21 cellular contexts compared by ENCODE assay signal in genomic region chr14:67418368-67419174, GRCh38. TPM values are rescaled to one million over a fixed set of nuclear protein-coding genes. Genes with fewer than 3 reads are reported as not detected.
DNase-seq lines count a peak whose midpoint lies in the region; ATAC-seq and TF ChIP-seq lines count a peak whose summit lies in the region.
"Had no signal": no experiment of that assay in that cellular context is flagged by ENCODE, and none has a peak within 500 bp of the region (broad histone marks: within the 10 kb centered on the region; RNA-seq: fewer than 3 reads in every experiment).

No MANE protein-coding gene starts in this region.

- no peaks in the 10 kb centered on the region for H3K27me3 ChIP-seq in neuronal stem cell (ENCODE audit: control insufficient read depth in 3 of 3, insufficient read depth in 3 of 3, low read depth in 1 of 3, low read length in 3 of 3)

- H3K36me3 Mint-ChIP-seq in stimulated activated naive B cell treated with anti-CD40 and anti-IgM and Interleukin-4, amounts not matched to agents 10 μg/mL and 1 μg/mL and 100 μg/mL, for 72 hours: no peaks in the 10 kb centered on the region
- H3K36me3 Mint-ChIP-seq: activated naive CD8-positive, alpha-beta T cell; CD4-positive, CD25-positive, alpha-beta regulatory T cell; memory B cell had no signal

- H3K36me3 ChIP-seq in neuronal stem cell (replicated peaks in 1 of 2; ENCODE audit: control insufficient read depth in 2 of 2, insufficient read depth in 2 of 2, low read length in 2 of 2): no peaks in the 10 kb centered on the region
- H3K36me3 ChIP-seq: esophagus muscularis mucosa had no signal

- no peak for TF ChIP-seq CTCF in epithelial cell of esophagus (IDR thresholded peaks at IDR 0.05; ENCODE audit: insufficient read depth, low read depth, low read length, missing control alignments)

- H3K4me1 ChIP-seq in neuronal stem cell (ENCODE audit: control insufficient read depth in 2 of 2, insufficient read depth in 1 of 2, low read depth in 1 of 2, low read length in 2 of 2): no peaks in the 10 kb centered on the region
- H3K4me1 ChIP-seq: esophagus muscularis mucosa had no signal

- no peak overlapping the region for H4K8ac ChIP-seq in neuronal stem cell (ENCODE audit: low read depth, low read length)

- H2AFZ ChIP-seq in neuronal stem cell (ENCODE audit: low read length): no peak overlapping the region

- H3K27me3 Mint-ChIP-seq in stimulated activated naive B cell treated with anti-CD40 and anti-IgM and Interleukin-4, amounts not matched to agents 10 μg/mL and 1 μg/mL and 100 μg/mL, for 72 hours: peaks cover 5 to 11% of the 10 kb centered on the region in 2 donors

- no peak overlapping the region for H2BK12ac ChIP-seq in neuronal stem cell (ENCODE audit: low read length)

- DNase-seq in DMS53 (lab: John Stamatoyannopoulos, UW) (peak; percentile 7), DMS53 treated with DMSO at 0.1 percent for 48 hours (lab: John Stamatoyannopoulos, UW; ENCODE audit: unreplicated experiment) (no peak), RKO (ENCODE audit: low spot score) (peak; percentile 46), epithelial cell of esophagus (ENCODE audit: low read depth) (peak; percentile 92), NCI-H1930 (lab: John Stamatoyannopoulos, UW) (no peak), neuronal stem cell (ENCODE audit: low spot score) (no peak)
- DNase-seq in stimulated activated naive B cell treated with anti-CD40 and anti-IgM and Interleukin-4, amounts not matched to agents 10 μg/mL and 1 μg/mL and 100 μg/mL, for 72 hours: no peak
- DNase-seq: activated CD4-positive, CD25-positive, alpha-beta regulatory T cell treated with anti-CD3 and anti-CD28 coated beads, Interleukin-2, amount 50 U/mL, for 72 hours; activated CD8-positive, alpha-beta memory T cell treated with anti-CD3 and anti-CD28 coated beads, Interleukin-2, amount 50 U/mL, for 4 hours; CD4-positive, CD25-positive, alpha-beta regulatory T cell; GF-D8; KBM-7; NCI-H1436; NK-92 treated with Interleukin-12 subunit alpha and Interleukin-12 subunit beta, amount 100 ng/mL, for 24 hours; occipital lobe had no signal

- no peak overlapping the region for H2BK5ac ChIP-seq in neuronal stem cell (ENCODE audit: low read length)

- no peak overlapping the region for H3K4me3 Mint-ChIP-seq in stimulated activated naive B cell treated with anti-CD40 and anti-IgM and Interleukin-4, amounts not matched to agents 10 μg/mL and 1 μg/mL and 100 μg/mL, for 72 hours
- H3K4me3 Mint-ChIP-seq: activated naive CD8-positive, alpha-beta T cell; CD4-positive, CD25-positive, alpha-beta regulatory T cell; memory B cell; stimulated activated naive CD8-positive, alpha-beta T cell treated with anti-CD3 and anti-CD28 coated beads, Interleukin-15, Interleukin-2, amounts not matched to agents 100 ng/mL and 50 ng/mL, for 24 hours had no signal

- H3K4me1 Mint-ChIP-seq in stimulated activated naive B cell treated with anti-CD40 and anti-IgM and Interleukin-4, amounts not matched to agents 10 μg/mL and 1 μg/mL and 100 μg/mL, for 72 hours: peaks cover 20 to 27% of the 10 kb centered on the region in 2 donors
- H3K4me1 Mint-ChIP-seq: CD4-positive, CD25-positive, alpha-beta regulatory T cell had no signal

- H3K27ac ChIP-seq in neuronal stem cell (replicated peaks; ENCODE audit: low read length): no peak overlapping the region
- H3K27ac ChIP-seq: 22Rv1, esophagus muscularis mucosa had no signal

- H3K18ac ChIP-seq in neuronal stem cell (ENCODE audit: low read length): no peak overlapping the region

- H3K9me3 Mint-ChIP-seq in stimulated activated naive B cell treated with anti-CD40 and anti-IgM and Interleukin-4, amounts not matched to agents 10 μg/mL and 1 μg/mL and 100 μg/mL, for 72 hours: no peaks in the 10 kb centered on the region
- H3K9me3 Mint-ChIP-seq: CD4-positive, CD25-positive, alpha-beta regulatory T cell; memory B cell; stimulated activated naive CD8-positive, alpha-beta T cell treated with anti-CD3 and anti-CD28 coated beads, Interleukin-15, Interleukin-2, amounts not matched to agents 100 ng/mL and 50 ng/mL, for 24 hours had no signal

- H3K27ac Mint-ChIP-seq in stimulated activated naive B cell treated with anti-CD40 and anti-IgM and Interleukin-4, amounts not matched to agents 10 μg/mL and 1 μg/mL and 100 μg/mL, for 72 hours: peak overlapping the region; percentile 51
- H3K27ac Mint-ChIP-seq: activated naive CD8-positive, alpha-beta T cell; CD4-positive, CD25-positive, alpha-beta regulatory T cell; memory B cell; stimulated activated naive CD8-positive, alpha-beta T cell treated with anti-CD3 and anti-CD28 coated beads, Interleukin-15, Interleukin-2, amounts not matched to agents 100 ng/mL and 50 ng/mL, for 24 hours had no signal

- no peaks in the 10 kb centered on the region for H3K79me1 ChIP-seq in neuronal stem cell (ENCODE audit: low read depth, low read length)

- H3K4me3 ChIP-seq in epithelial cell of esophagus (ENCODE audit: low read length) (no peak overlapping the region), neuronal stem cell (ENCODE audit: low read length in 2 of 2) (no peak overlapping the region)
- H3K4me3 ChIP-seq: esophagus muscularis mucosa had no signal

- no peak overlapping the region for H4K91ac ChIP-seq in neuronal stem cell (ENCODE audit: low read depth, low read length, poor library complexity)

- no peak overlapping the region for H3K14ac ChIP-seq in neuronal stem cell (ENCODE audit: low read length)

- ATAC-seq in stimulated activated naive B cell treated with anti-CD40 and anti-IgM and Interleukin-4, amounts not matched to agents 10 μg/mL and 1 μg/mL and 100 μg/mL, for 72 hours (replicated peaks): no peak
- no peak for ATAC-seq in GM19324 (IDR thresholded peaks at IDR 0.05; ENCODE audit: low FRiP score, unreplicated experiment)

- H2AK5ac ChIP-seq in neuronal stem cell (ENCODE audit: low read depth, low read length): no peak overlapping the region

- H3K4me2 ChIP-seq in neuronal stem cell (ENCODE audit: insufficient read depth, low read length, poor library complexity, severe bottlenecking): no peak overlapping the region

- no peak overlapping the region for H3K4ac ChIP-seq in neuronal stem cell (ENCODE audit: low read length)

- no peaks in the 10 kb centered on the region for H3K9me3 ChIP-seq in neuronal stem cell (replicated peaks in 1 of 2; ENCODE audit: control insufficient read depth in 2 of 2, insufficient read depth in 1 of 2, low read depth in 1 of 2, low read length in 2 of 2)
- H3K9me3 ChIP-seq: esophagus muscularis mucosa had no signal

- no CpG with 5 or more reads among the region's 11 CpGs for WGBS in neuronal stem cell (ENCODE audit: extremely low coverage in 2 of 2, insufficient read length in 2 of 2, insufficient replicate concordance in 1 of 2), 2 donors

- no peak overlapping the region for H3K23ac ChIP-seq in neuronal stem cell (ENCODE audit: low read depth, low read length, poor library complexity)

- no peak overlapping the region for H2BK120ac ChIP-seq in neuronal stem cell (ENCODE audit: low read depth, low read length)

- H2BK15ac ChIP-seq in neuronal stem cell (ENCODE audit: low read length): no peak overlapping the region

- H3K9ac ChIP-seq in neuronal stem cell (ENCODE audit: low read depth, low read length, poor library complexity): no peak overlapping the region

RNA-seq across cellular contexts. Expression of gene PLEK2, which starts 6.6 kb away (rescaled TPM):
- polyA plus RNA-seq in neuronal stem cell (2013, experiment 1 of 2): 0.07 TPM
- polyA plus RNA-seq in neuronal stem cell (2013, experiment 2 of 2): 0.06 TPM

RNA-seq across cellular contexts. Expression of gene EIF2S1, which starts 58.4 kb away (rescaled TPM):
- 36.7 TPM for polyA plus RNA-seq in neuronal stem cell (2013, experiment 1 of 2)
- polyA plus RNA-seq in neuronal stem cell (2013, experiment 2 of 2): 33.0 TPM

RNA-seq across cellular contexts. Expression of gene ATP6V1D, which starts 59.0 kb away (rescaled TPM):
- polyA plus RNA-seq in neuronal stem cell (2013, experiment 1 of 2): 42.4 TPM
- polyA plus RNA-seq in neuronal stem cell (2013, experiment 2 of 2): 42.0 TPM

Comparison
In these comparisons a context has a peak if more than half of its experiments do, and no peak if none do; other contexts are left out.
1. DNase-seq: peak in DMS53 (single experiment), RKO (single experiment) and epithelial cell of esophagus (single experiment); none in DMS53 treated with DMSO at 0.1 percent for 48 hours (single experiment), stimulated activated naive B cell treated with anti-CD40 and anti-IgM and Interleukin-4, amounts not matched to agents 10 μg/mL and 1 μg/mL and 100 μg/mL, for 72 hours (single experiment), NCI-H1930 (0 of 2) and neuronal stem cell (single experiment).